Comparison of ENCODE assay signal across 12 cellular contexts in the genomic region with DNA sequence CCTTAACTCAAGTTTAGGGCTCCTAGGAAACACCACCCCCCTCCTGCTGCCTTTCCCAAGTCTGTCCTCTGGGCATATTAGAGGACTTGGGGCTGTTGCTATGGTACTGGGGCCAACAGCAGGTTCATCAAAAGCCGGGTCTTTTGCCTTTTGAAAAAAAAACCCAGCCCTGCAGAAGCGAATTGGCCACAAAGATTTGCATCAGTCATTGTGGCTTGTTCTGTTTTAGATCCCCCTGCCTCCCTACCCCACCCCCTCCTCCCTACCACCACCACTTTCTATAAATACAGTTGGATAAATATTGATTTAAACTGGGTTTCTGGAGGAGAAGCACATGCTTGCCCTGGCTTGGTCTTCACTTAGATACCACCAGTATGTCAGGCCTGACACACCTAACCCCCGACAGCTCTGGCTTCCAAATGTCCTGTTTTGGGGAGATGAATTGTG. TPM values are rescaled to one million over a fixed set of nuclear protein-coding genes. Genes with fewer than 3 reads are reported as not detected.
DNase-seq lines count a peak whose midpoint lies in the region; ATAC-seq and TF ChIP-seq lines count a peak whose summit lies in the region.
"Had no signal": no experiment of that assay in that cellular context is flagged by ENCODE, and none has a peak within 500 bp of the region (broad histone marks: within the 10 kb centered on the region; RNA-seq: fewer than 3 reads in every experiment).

No MANE protein-coding gene starts in this region.

- no peaks in the 10 kb centered on the region for H3K9me3 ChIP-seq in mucosa of descending colon
- H3K9me3 ChIP-seq: esophagus squamous epithelium had no signal

- peak; percentile 74 for DNase-seq in GDM1 (lab: John Stamatoyannopoulos, UW)
- DNase-seq in MV-4-11 (lab: John Stamatoyannopoulos, UW), result peak; percentile 72
- peak; percentile 39 for DNase-seq in fibroblast of peridontal ligament (ENCODE audit: extremely low read depth)
- no peak for DNase-seq in NCI-H2227 (lab: John Stamatoyannopoulos, UW; ENCODE audit: unreplicated experiment)
- DNase-seq in NCI-H345 treated with DMSO at 0.1 percent for 48 hours (lab: John Stamatoyannopoulos, UW; ENCODE audit: unreplicated experiment), result no peak
- DNase-seq in mucosa of descending colon, result no peak
- no peak for DNase-seq in ecto neural progenitor cell (ENCODE audit: low spot score)
- DNase-seq: activated naive CD4-positive, alpha-beta T cell treated with Interleukin-2 at 50 U/mL for 16 hours; EL; esophagus squamous epithelium; stimulated activated CD4-positive, alpha-beta T cell treated with anti-CD3 and anti-CD28 coated beads, Interleukin-4, amount 100 ng/mL, for 4 hours had no signal

- H3K36me3 ChIP-seq in mucosa of descending colon (ENCODE audit: low read depth), result no peaks in the 10 kb centered on the region
- H3K36me3 ChIP-seq: esophagus squamous epithelium had no signal

- no peak for TF ChIP-seq CTCF in mucosa of descending colon (IDR thresholded peaks at IDR 0.05)

- peak; percentile 29 for ATAC-seq in GM21381 (IDR thresholded peaks at IDR 0.05; ENCODE audit: unreplicated experiment)
- ATAC-seq in mucosa of descending colon, result no peak

- peaks cover 34% of the 10 kb centered on the region for H3K4me1 ChIP-seq in mucosa of descending colon (ENCODE audit: low read depth)

- no peak overlapping the region for H3K4me3 ChIP-seq in mucosa of descending colon
- H3K4me3 ChIP-seq: esophagus squamous epithelium had no signal

- intact Hi-C loops in mucosa of descending colon (cut with DNase I, micrococcal nuclease), result no loop called here

RNA-seq across cellular contexts. Expression of gene MXI1, which starts 7.0 kb away (rescaled TPM):
- total RNA-seq in mucosa of descending colon, result 100 to 1,000 TPM; 112 to 144 (median 139) TPM

Comparison
In these comparisons a context has a peak if more than half of its experiments do, and no peak if none do; other contexts are left out.
1. DNase-seq: peak in GDM1 (single experiment), MV-4-11 (single experiment) and fibroblast of peridontal ligament (single experiment); none in NCI-H2227 (single experiment), NCI-H345 treated with DMSO at 0.1 percent for 48 hours (single experiment), mucosa of descending colon (0 of 3) and ecto neural progenitor cell (single experiment).